Comparison of ENCODE assay signal across 20 cellular contexts in genomic region chr21:45260191-45260795, GRCh38. TPM values are rescaled to one million over a fixed set of nuclear protein-coding genes. Genes with fewer than 3 reads are reported as not detected.
DNase-seq lines count a peak whose midpoint lies in the region; ATAC-seq and TF ChIP-seq lines count a peak whose summit lies in the region.
"Had no signal": no experiment of that assay in that cellular context is flagged by ENCODE, and none has a peak within 500 bp of the region (broad histone marks: within the 10 kb centered on the region; RNA-seq: fewer than 3 reads in every experiment).

No MANE protein-coding gene starts in this region.

- TSS peak; percentile 17 for BruUV-seq in PC-9 (replicated peaks; lab: Mats Ljungman, UMichigan)

- WGBS in endodermal cell (ENCODE audit: insufficient coverage in 1 of 2, insufficient read length in 1 of 2), 2 experiments, result 77 to 81% methylated on average over 4 of the region's 4 CpGs
- 39 to 53% (median 50%) methylated on average over 4 of the region's 4 CpGs for WGBS in ovary, 3 donors

- H3K36me3 ChIP-seq in PC-9 (ENCODE audit: low read depth), result no peaks in the 10 kb centered on the region
- H3K36me3 ChIP-seq in endodermal cell (ENCODE audit: control insufficient read depth, insufficient read depth, low read length), result peaks cover 25% of the 10 kb centered on the region
- no peaks in the 10 kb centered on the region for H3K36me3 ChIP-seq in ovary

- no peaks in the 10 kb centered on the region for H3K4me1 ChIP-seq in PC-9 (replicated peaks; ENCODE audit: insufficient read depth)
- H3K4me1 ChIP-seq in endodermal cell (ENCODE audit: control insufficient read depth, insufficient read depth, low read length), result no peaks in the 10 kb centered on the region
- H3K4me1 ChIP-seq in ovary (ENCODE audit: insufficient read depth), result peaks cover 6% of the 10 kb centered on the region
- H3K4me1 ChIP-seq: BE2C, Peyer's patch had no signal

- no peak for ATAC-seq in HG03457 (IDR thresholded peaks at IDR 0.05; ENCODE audit: unreplicated experiment)

- H3K4me3 Mint-ChIP-seq in activated T-cell treated with anti-CD3 and anti-CD28 coated beads, Interleukin-2, amount 50 U/mL, for 24 hours, result no peak overlapping the region
- no peak overlapping the region for H3K4me3 Mint-ChIP-seq in endodermal cell
- H3K4me3 Mint-ChIP-seq: CD4-positive, alpha-beta memory T cell had no signal

- CTCF ChIA-PET in PC-9 (lab: Charles Lee), result no interaction called here

- H3K27me3 ChIP-seq in PC-9 (ENCODE audit: insufficient read depth, low read depth) (peaks cover 4% of the 10 kb centered on the region; the same call in 1 of the 2 replicates), endodermal cell (ENCODE audit: control insufficient read depth, insufficient read depth, low read length, poor library complexity, severe bottlenecking) (no peaks in the 10 kb centered on the region), ovary (no peaks in the 10 kb centered on the region)
- H3K27me3 ChIP-seq: BE2C, Peyer's patch had no signal

- H3K4me1 Mint-ChIP-seq in activated T-cell treated with anti-CD3 and anti-CD28 coated beads, Interleukin-2, amount 50 U/mL, for 24 hours (ENCODE audit: low read depth), result peaks cover 7% of the 10 kb centered on the region
- H3K4me1 Mint-ChIP-seq in endodermal cell, result no peaks in the 10 kb centered on the region

- no peaks in the 10 kb centered on the region for H3K79me2 ChIP-seq in PC-9 (ENCODE audit: low read depth)

- TF ChIP-seq EP300 in ovary (IDR thresholded peaks at IDR 0.05), result no peak

- no peaks in the 10 kb centered on the region for H3K9me2 ChIP-seq in PC-9 (ENCODE audit: insufficient read depth)

- TF ChIP-seq POLR2A in ovary (IDR thresholded peaks at IDR 0.05), result no peak

- H3K36me3 Mint-ChIP-seq in activated T-cell treated with anti-CD3 and anti-CD28 coated beads, Interleukin-2, amount 50 U/mL, for 24 hours (ENCODE audit: low read depth), result peaks cover 24% of the 10 kb centered on the region
- H3K36me3 Mint-ChIP-seq in endodermal cell (ENCODE audit: low read depth), result peaks cover 32% of the 10 kb centered on the region

- DNase-seq in activated T-cell treated with anti-CD3 and anti-CD28 coated beads, Interleukin-2, amount 50 U/mL, for 24 hours, result peak; percentile 13
- no peak for DNase-seq in activated T-cell treated with anti-CD3 and anti-CD28 coated beads, Interleukin-2, amount 50 U/mL, for 48 hours
- DNase-seq in PC-9, result no peak
- DNase-seq in endodermal cell, result peak; percentile 30
- DNase-seq in NCI-H226, result no peak
- no peak for DNase-seq in ovary
- DNase-seq: ACHN; BE2C; Calu3; CD4-positive, alpha-beta memory T cell; DND-41; GF-D8; KBM-7; NCI-H1048; NCI-H146; NCI-H2081; NCI-H510A; SHP77 had no signal

- H3K27ac Mint-ChIP-seq in activated T-cell treated with anti-CD3 and anti-CD28 coated beads, Interleukin-2, amount 50 U/mL, for 24 hours, result no peak overlapping the region
- no peak overlapping the region for H3K27ac Mint-ChIP-seq in endodermal cell
- H3K27ac Mint-ChIP-seq: CD4-positive, alpha-beta memory T cell had no signal

- H4K20me1 ChIP-seq in PC-9 (ENCODE audit: insufficient read depth), result no peaks in the 10 kb centered on the region

- no peaks in the 10 kb centered on the region for H3K9me3 Mint-ChIP-seq in activated T-cell treated with anti-CD3 and anti-CD28 coated beads, Interleukin-2, amount 50 U/mL, for 24 hours
- H3K9me3 Mint-ChIP-seq in endodermal cell, result no peaks in the 10 kb centered on the region

- H3K9me3 ChIP-seq in PC-9 (ENCODE audit: insufficient read depth, low read depth) (no peaks in the 10 kb centered on the region), endodermal cell (ENCODE audit: control insufficient read depth, low read length) (no peaks in the 10 kb centered on the region), ovary (no peaks in the 10 kb centered on the region)
- H3K9me3 ChIP-seq: BE2C, Peyer's patch had no signal

- POLR2A ChIA-PET in PC-9 (lab: Charles Lee; ENCODE audit: unreplicated experiment), result no interaction called here

- H2AFZ ChIP-seq in PC-9, result no peak overlapping the region

- no peak for TF ChIP-seq CTCF in PC-9 (conservative IDR thresholded peaks at IDR 0.05)
- no peak for TF ChIP-seq CTCF in endodermal cell (conservative IDR thresholded peaks at IDR 0.05)
- TF ChIP-seq CTCF in ovary (IDR thresholded peaks at IDR 0.05), result no peak

- H3K27me3 Mint-ChIP-seq in activated T-cell treated with anti-CD3 and anti-CD28 coated beads, Interleukin-2, amount 50 U/mL, for 24 hours, result peaks cover 3% of the 10 kb centered on the region
- H3K27me3 Mint-ChIP-seq in endodermal cell (ENCODE audit: insufficient read depth), result no peaks in the 10 kb centered on the region

- intact Hi-C loops in PC-9 (cut with micrococcal nuclease; ENCODE audit: unreplicated experiment) (no loop called here), ovary (cut with DNase I) (loop anchor here in 1 of 4 donors (10.0 kb wide), 1 partner anchor 925 kb away; the partner anchor contains the start of gene CFAP410)

- H3F3A ChIP-seq in PC-9 (ENCODE audit: insufficient read depth, low read depth), result no peaks in the 10 kb centered on the region

- no peak overlapping the region for H3K27ac ChIP-seq in PC-9
- H3K27ac ChIP-seq in endodermal cell (ENCODE audit: low read depth, low read length), result no peak overlapping the region
- no peak overlapping the region for H3K27ac ChIP-seq in ovary
- H3K27ac ChIP-seq: Peyer's patch had no signal

- no peak overlapping the region for H3K4me2 ChIP-seq in PC-9

- H3K9ac ChIP-seq in endodermal cell (ENCODE audit: extremely low read depth, low read length, poor library complexity, severe bottlenecking), result no peak overlapping the region

- no peak overlapping the region for H3K4me3 ChIP-seq in PC-9
- no peak overlapping the region for H3K4me3 ChIP-seq in endodermal cell (ENCODE audit: low read length)
- no peak overlapping the region for H3K4me3 ChIP-seq in ovary
- H3K4me3 ChIP-seq: Peyer's patch had no signal

RNA-seq across cellular contexts. Expression of gene POFUT2, which starts 27.4 kb away (rescaled TPM):
- 29.0 and 32.6 TPM in 2 replicates for total RNA-seq in PC-9 (2021)
- 10 to 100 TPM; 49.0 to 73.3 TPM for total RNA-seq in endodermal cell
- polyA plus RNA-seq in endodermal cell (2013, experiment 1 of 2), result 55.1 TPM
- 46.9 TPM for polyA plus RNA-seq in endodermal cell (2013, experiment 2 of 2)
- 10 to 100 TPM; 26.2 to 48.2 (median 40.1) TPM for total RNA-seq in ovary
- polyA plus RNA-seq in ovary, result 10 to 100 TPM; 25.7 to 52.9 TPM

Comparison
In these comparisons a context has a peak if more than half of its experiments do, and no peak if none do; other contexts are left out.
1. DNase-seq: peak in activated T-cell treated with anti-CD3 and anti-CD28 coated beads, Interleukin-2, amount 50 U/mL, for 24 hours (single experiment) and endodermal cell (single experiment); none in activated T-cell treated with anti-CD3 and anti-CD28 coated beads, Interleukin-2, amount 50 U/mL, for 48 hours (0 of 2), PC-9 (0 of 2), NCI-H226 (single experiment) and ovary (0 of 5).